1 cellular context compared by ENCODE assay signal in the genomic region with DNA sequence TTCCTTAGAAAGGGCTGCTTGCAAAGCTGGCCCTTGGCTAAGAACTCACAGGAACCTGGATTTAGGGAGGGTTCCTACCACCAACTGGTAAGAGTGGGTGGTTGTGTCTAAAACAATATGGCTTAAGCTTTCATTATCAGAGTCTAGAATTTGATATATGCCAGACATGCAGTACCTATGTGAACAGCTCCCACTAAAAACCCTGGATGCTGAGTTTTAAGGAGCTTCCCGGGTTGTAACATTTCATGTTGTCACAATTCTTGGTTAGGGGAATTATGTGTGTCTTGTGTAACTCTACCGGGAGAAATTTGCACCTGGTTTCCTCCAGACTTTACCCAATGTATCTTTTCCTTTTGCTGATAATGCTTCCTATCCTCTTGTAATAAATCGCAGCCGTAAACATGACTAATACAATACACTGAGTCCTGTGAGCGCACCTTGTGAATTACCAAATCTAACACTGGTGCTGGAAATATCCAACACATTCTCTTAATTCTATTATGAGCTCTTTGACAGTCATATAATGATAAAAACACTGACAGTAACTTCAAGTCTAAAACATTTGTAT.
A peak's percentile ranks its signal among the peaks of the same experiment; 100 is the strongest.
TF ChIP-seq lines count a peak whose summit lies in the region.

No MANE protein-coding gene starts in this region.

TF ChIP-seq in HEK293, 187 proteins besides CTCF, POLR2A, EP300 and RAD21:
- TF ChIP-seq, protein P1, sequence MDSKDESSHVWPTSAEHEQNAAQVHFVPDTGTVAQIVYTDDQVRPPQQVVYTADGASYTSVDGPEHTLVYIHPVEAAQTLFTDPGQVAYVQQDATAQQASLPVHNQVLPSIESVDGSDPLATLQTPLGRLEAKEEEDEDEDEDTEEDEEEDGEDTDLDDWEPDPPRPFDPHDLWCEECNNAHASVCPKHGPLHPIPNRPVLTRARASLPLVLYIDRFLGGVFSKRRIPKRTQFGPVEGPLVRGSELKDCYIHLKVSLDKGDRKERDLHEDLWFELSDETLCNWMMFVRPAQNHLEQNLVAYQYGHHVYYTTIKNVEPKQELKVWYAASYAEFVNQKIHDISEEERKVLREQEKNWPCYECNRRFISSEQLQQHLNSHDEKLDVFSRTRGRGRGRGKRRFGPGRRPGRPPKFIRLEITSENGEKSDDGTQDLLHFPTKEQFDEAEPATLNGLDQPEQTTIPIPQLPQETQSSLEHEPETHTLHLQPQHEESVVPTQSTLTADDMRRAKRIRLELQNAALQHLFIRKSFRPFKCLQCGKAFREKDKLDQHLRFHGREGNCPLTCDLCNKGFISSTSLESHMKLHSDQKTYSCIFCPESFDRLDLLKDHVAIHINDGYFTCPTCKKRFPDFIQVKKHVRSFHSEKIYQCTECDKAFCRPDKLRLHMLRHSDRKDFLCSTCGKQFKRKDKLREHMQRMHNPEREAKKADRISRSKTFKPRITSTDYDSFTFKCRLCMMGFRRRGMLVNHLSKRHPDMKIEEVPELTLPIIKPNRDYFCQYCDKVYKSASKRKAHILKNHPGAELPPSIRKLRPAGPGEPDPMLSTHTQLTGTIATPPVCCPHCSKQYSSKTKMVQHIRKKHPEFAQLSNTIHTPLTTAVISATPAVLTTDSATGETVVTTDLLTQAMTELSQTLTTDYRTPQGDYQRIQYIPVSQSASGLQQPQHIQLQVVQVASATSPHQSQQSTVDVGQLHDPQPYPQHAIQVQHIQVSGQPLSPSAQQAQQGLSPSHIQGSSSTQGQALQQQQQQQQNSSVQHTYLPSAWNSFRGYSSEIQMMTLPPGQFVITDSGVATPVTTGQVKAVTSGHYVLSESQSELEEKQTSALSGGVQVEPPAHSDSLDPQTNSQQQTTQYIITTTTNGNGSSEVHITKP (tag by site-specific recombination; IDR thresholded peaks at IDR 0.05): peak; percentile 95
- peak; percentile 70 for TF ChIP-seq PRDM1 (tag by site-specific recombination; IDR thresholded peaks at IDR 0.05)
- TF ChIP-seq ZNF10 (tag by site-specific recombination; IDR thresholded peaks at IDR 0.05): no peak
- TF ChIP-seq, protein P2, sequence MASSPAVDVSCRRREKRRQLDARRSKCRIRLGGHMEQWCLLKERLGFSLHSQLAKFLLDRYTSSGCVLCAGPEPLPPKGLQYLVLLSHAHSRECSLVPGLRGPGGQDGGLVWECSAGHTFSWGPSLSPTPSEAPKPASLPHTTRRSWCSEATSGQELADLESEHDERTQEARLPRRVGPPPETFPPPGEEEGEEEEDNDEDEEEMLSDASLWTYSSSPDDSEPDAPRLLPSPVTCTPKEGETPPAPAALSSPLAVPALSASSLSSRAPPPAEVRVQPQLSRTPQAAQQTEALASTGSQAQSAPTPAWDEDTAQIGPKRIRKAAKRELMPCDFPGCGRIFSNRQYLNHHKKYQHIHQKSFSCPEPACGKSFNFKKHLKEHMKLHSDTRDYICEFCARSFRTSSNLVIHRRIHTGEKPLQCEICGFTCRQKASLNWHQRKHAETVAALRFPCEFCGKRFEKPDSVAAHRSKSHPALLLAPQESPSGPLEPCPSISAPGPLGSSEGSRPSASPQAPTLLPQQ (tag by site-specific recombination; IDR thresholded peaks at IDR 0.05): 0 out of 2 replicates have a peak, but pooled peaks have one; percentile 17
- TF ChIP-seq SP7 (tag by site-specific recombination; IDR thresholded peaks at IDR 0.05): 0 out of 2 replicates have a peak, but pooled peaks have one; percentile 8
- peak; percentile 83 for TF ChIP-seq WT1 (tag by site-specific recombination; IDR thresholded peaks at IDR 0.05)
- no peak for TF ChIP-seq SCRT1 (tag by site-specific recombination; IDR thresholded peaks at IDR 0.05; ENCODE audit: borderline replicate concordance)
- no peak for TF ChIP-seq ZNF843 (tag by site-specific recombination; IDR thresholded peaks at IDR 0.05)
- 0 out of 2 replicates have a peak, but pooled peaks have one; percentile 30 for TF ChIP-seq EGR2 (tag by site-specific recombination; IDR thresholded peaks at IDR 0.05; ENCODE audit: low read depth)
- no peak for TF ChIP-seq ZNF791 (tag by site-specific recombination; IDR thresholded peaks at IDR 0.05)
- TF ChIP-seq, protein P3, sequence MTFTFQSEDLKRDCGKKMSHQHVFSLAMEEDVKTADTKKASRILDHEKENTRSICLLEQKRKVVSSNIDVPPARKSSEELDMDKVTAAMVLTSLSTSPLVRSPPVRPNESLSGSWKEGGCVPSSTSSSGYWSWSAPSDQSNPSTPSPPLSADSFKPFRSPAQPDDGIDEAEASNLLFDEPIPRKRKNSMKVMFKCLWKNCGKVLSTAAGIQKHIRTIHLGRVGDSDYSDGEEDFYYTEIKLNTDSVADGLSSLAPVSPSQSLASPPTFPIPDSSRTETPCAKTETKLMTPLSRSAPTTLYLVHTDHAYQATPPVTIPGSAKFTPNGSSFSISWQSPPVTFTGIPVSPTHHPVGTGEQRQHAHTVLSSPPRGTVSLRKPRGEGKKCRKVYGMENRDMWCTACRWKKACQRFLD (tag by site-specific recombination; IDR thresholded peaks at IDR 0.05): no peak
- TF ChIP-seq IKZF3 (tag by site-specific recombination; IDR thresholded peaks at IDR 0.05): peak; percentile 64
- TF ChIP-seq ZNF600 (tag by site-specific recombination; IDR thresholded peaks at IDR 0.05): no peak
- peak; percentile 93 for TF ChIP-seq ZBTB20 (tag by site-specific recombination; IDR thresholded peaks at IDR 0.05)
- TF ChIP-seq ZFHX2 (tag by site-specific recombination; conservative IDR thresholded peaks at IDR 0.05): peak; percentile 37
TF ChIP-seq in HEK293: peak in this region for 9.
